In the genomic region with DNA sequence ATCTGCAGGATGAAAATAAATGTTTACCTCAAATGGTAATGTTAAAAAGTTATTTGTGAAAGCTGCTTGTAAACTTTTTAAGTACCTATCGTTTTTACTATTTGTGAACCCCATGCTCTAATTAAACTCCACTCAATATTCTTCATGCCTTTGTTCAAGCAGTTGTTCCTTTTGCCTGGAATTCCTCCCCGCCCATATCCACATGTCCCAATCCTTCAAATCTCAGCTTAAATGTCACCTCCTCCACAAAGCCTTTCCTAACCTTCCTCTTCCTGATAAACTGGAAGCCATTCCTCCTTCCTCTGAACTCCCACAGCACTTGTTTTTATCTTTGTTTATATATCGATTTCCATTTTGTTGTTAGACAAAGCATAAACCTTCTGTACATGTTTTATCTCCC, we compare ENCODE assay signal across 21 cellular contexts. TPM values are rescaled to one million over a fixed set of nuclear protein-coding genes. Genes with fewer than 3 reads are reported as not detected.
A peak's percentile ranks its signal among the peaks of the same experiment; 100 is the strongest.
DNase-seq lines count a peak whose midpoint lies in the region; FAIRE-seq and TF ChIP-seq lines count a peak whose summit lies in the region.
"Had no signal": no experiment of that assay in that cellular context is flagged by ENCODE, and none has a peak within 500 bp of the region (broad histone marks: within the 10 kb centered on the region; RNA-seq: fewer than 3 reads in every experiment).

No MANE protein-coding gene starts in this region.

- H3K4me3 Mint-ChIP-seq in astrocyte (ENCODE audit: unreplicated experiment): no peak overlapping the region
- peak overlapping the region; percentile 10 to 41 (median 24) for H3K4me3 Mint-ChIP-seq in nephron
- H3K4me3 Mint-ChIP-seq: GM23338 had no signal

- intact Hi-C loops in A673 (cut with micrococcal nuclease; ENCODE audit: unreplicated experiment): no loop called here

- H3K9ac ChIP-seq in astrocyte (ENCODE audit: low read length): no peak overlapping the region

- TSS peak; percentile 27 for BruUV-seq in A673 (replicated peaks; lab: Mats Ljungman, UMichigan)

- 62% methylated on average over 3 of the region's 3 CpGs for WGBS in hepatocyte (ENCODE audit: low lambda C conversion rate, missing lambda C conversion rate)

- H3K4me2 ChIP-seq in astrocyte (ENCODE audit: low read length) (no peak overlapping the region), hepatocyte (no peak overlapping the region)
- H3K4me2 ChIP-seq: GM23338 had no signal

- H3K27me3 ChIP-seq in A673 (replicated peaks; ENCODE audit: insufficient read depth, low read depth, low read length, poor library complexity) (no peaks in the 10 kb centered on the region), astrocyte (ENCODE audit: insufficient read depth, low read length) (no peaks in the 10 kb centered on the region), hepatocyte (no peaks in the 10 kb centered on the region)
- H3K27me3 ChIP-seq: BE2C had no signal

- peak; percentile 95 for FAIRE-seq in astrocyte (lab: Jason Lieb, UNC)
- FAIRE-seq: D721Med, H54 had no signal

- H3K27ac ChIP-seq in A673 (ENCODE audit: low read depth, low read length, poor library complexity, severe bottlenecking): no peak overlapping the region
- H3K27ac ChIP-seq in astrocyte (ENCODE audit: low read depth, low read length): no peak overlapping the region
- H3K27ac ChIP-seq in hepatocyte: no peak overlapping the region
- H3K27ac ChIP-seq: HL-60 had no signal

- TF ChIP-seq CTCF in A673 (conservative IDR thresholded peaks at IDR 0.05; ENCODE audit: low read depth, low read length) (no peak), astrocyte (IDR thresholded peaks at IDR 0.05; ENCODE audit: insufficient read depth, low read depth, low read length) (no peak), nephron (IDR thresholded peaks at IDR 0.05; ENCODE audit: unreplicated experiment in 3 of 3) (no peak), hepatocyte (IDR thresholded peaks at IDR 0.05; ENCODE audit: poor library complexity) (no peak)

- DNase-seq in A673 (ENCODE audit: low spot score): no peak
- DNase-seq in LHCN-M2 (ENCODE audit: low read depth): peak; percentile 36
- DNase-seq in astrocyte (ENCODE audit: low read depth): no peak
- DNase-seq in Kasumi-1 (lab: John Stamatoyannopoulos, UW): no peak
- DNase-seq in hepatocyte (ENCODE audit: low spot score): no peak
- DNase-seq in G401 (ENCODE audit: low spot score): no peak
- no peak for DNase-seq in hypothalamus (lab: John Stamatoyannopoulos, UW)
- DNase-seq: 8988T; ACHN; BE2C; C1 segment of cervical spinal cord; CD4-positive, CD25-positive, alpha-beta regulatory T cell; CD8-positive, alpha-beta memory T cell; COR-L47; GDM1; HCEC 1CT had no signal

- H3K9me3 ChIP-seq in A673 (ENCODE audit: low read depth, low read length, poor library complexity, severe bottlenecking) (no peaks in the 10 kb centered on the region), astrocyte (ENCODE audit: insufficient read depth, low read depth, low read length) (no peaks in the 10 kb centered on the region), hepatocyte (ENCODE audit: low read depth) (no peaks in the 10 kb centered on the region)
- H3K9me3 ChIP-seq: BE2C had no signal

- in situ Hi-C loops in G401 (cut with HindIII; ENCODE audit: low sequenced_read_pairs): no loop called here

- H3K4me1 Mint-ChIP-seq in astrocyte (ENCODE audit: low read depth, unreplicated experiment) (peaks cover 6% of the 10 kb centered on the region), nephron (peaks cover 22% of the 10 kb centered on the region)

- CTCF ChIA-PET in A673 (lab: Charles Lee): no interaction called here

- POLR2A ChIA-PET in A673 (lab: Charles Lee; ENCODE audit: low non-redundant PET): no interaction called here

- H4K20me1 ChIP-seq in astrocyte (ENCODE audit: insufficient read depth, low read length): peaks cover 36% of the 10 kb centered on the region
- H4K20me1 ChIP-seq in hepatocyte (ENCODE audit: insufficient read depth, poor library complexity, severe bottlenecking): no peaks in the 10 kb centered on the region

- H3K4me3 ChIP-seq in A673 (ENCODE audit: low read depth, low read length, poor library complexity, severe bottlenecking): no peak overlapping the region
- no peak overlapping the region for H3K4me3 ChIP-seq in astrocyte (ENCODE audit: insufficient read depth, low read depth, low read length)
- H3K4me3 ChIP-seq in hepatocyte: no peak overlapping the region
- H3K4me3 ChIP-seq: GM23338 had no signal

- no peaks in the 10 kb centered on the region for H3K27me3 Mint-ChIP-seq in astrocyte (ENCODE audit: low read depth, unreplicated experiment)
- H3K27me3 Mint-ChIP-seq in nephron (ENCODE audit: low read depth): no peaks in the 10 kb centered on the region
- H3K27me3 Mint-ChIP-seq: CD4-positive, CD25-positive, alpha-beta regulatory T cell had no signal

- no peak overlapping the region for H3K27ac Mint-ChIP-seq in astrocyte (ENCODE audit: unreplicated experiment)
- H3K27ac Mint-ChIP-seq in nephron: peak overlapping the region in 1 of 3 experiments; percentile 51
- H3K27ac Mint-ChIP-seq: CD4-positive, CD25-positive, alpha-beta regulatory T cell; GM23338 had no signal

- H3K9me3 Mint-ChIP-seq in astrocyte (ENCODE audit: unreplicated experiment) (no peaks in the 10 kb centered on the region), nephron (peaks cover 14% of the 10 kb centered on the region)
- H3K9me3 Mint-ChIP-seq: CD4-positive, CD25-positive, alpha-beta regulatory T cell had no signal

- H3K36me3 ChIP-seq in A673 (ENCODE audit: insufficient read depth, low read length, poor library complexity, severe bottlenecking) (no peaks in the 10 kb centered on the region), astrocyte (ENCODE audit: insufficient read depth, low read length) (no peaks in the 10 kb centered on the region), hepatocyte (replicated peaks; ENCODE audit: insufficient read depth, low read depth) (no peaks in the 10 kb centered on the region)
- H3K36me3 ChIP-seq: BE2C had no signal

- H3K79me2 ChIP-seq in astrocyte (ENCODE audit: insufficient read depth, low read length): peaks cover 30% of the 10 kb centered on the region
- H3K79me2 ChIP-seq in hepatocyte: peaks cover 17% of the 10 kb centered on the region

- H2AFZ ChIP-seq in astrocyte (ENCODE audit: low read depth, low read length) (no peak overlapping the region), hepatocyte (no peak overlapping the region)
- H2AFZ ChIP-seq: GM23338 had no signal

- H3K36me3 Mint-ChIP-seq in astrocyte (ENCODE audit: low read depth, unreplicated experiment) (peaks cover 1% of the 10 kb centered on the region), nephron (ENCODE audit: low read depth) (no peaks in the 10 kb centered on the region)
- H3K36me3 Mint-ChIP-seq: CD4-positive, CD25-positive, alpha-beta regulatory T cell had no signal

- H3K9me2 ChIP-seq in hepatocyte (replicated peaks; ENCODE audit: insufficient read depth): no peaks in the 10 kb centered on the region

- H3K4me1 ChIP-seq in A673 (ENCODE audit: insufficient read depth, low read length, poor library complexity, severe bottlenecking) (no peaks in the 10 kb centered on the region), astrocyte (ENCODE audit: insufficient read depth, low read length) (peaks cover 4% of the 10 kb centered on the region), hepatocyte (ENCODE audit: insufficient read depth) (no peaks in the 10 kb centered on the region)
- H3K4me1 ChIP-seq: BE2C had no signal

RNA-seq across cellular contexts. Expression of a gene that starts 2.4 kb away (rescaled TPM):
- total RNA-seq in A673 (2021) (15.9 and 21.2 TPM in 2 replicates), LHCN-M2 (2014; rRNA removed) (25.5 and 31.6 TPM in 2 replicates), astrocyte (26.0 and 29.1 TPM in 2 replicates), hepatocyte (31.2 and 35.7 TPM in 2 replicates)
- polyA plus RNA-seq in LHCN-M2 (2012): 14.0 TPM
- polyA plus RNA-seq in hepatocyte: 25.7 and 27.7 TPM in 2 replicates
- 7.0 and 7.8 TPM in 2 replicates for total RNA-seq in G401 (2014; rRNA removed; shearing (Covaris generic))
